Comparison of ENCODE assay signal across 20 cellular contexts in the genomic region with DNA sequence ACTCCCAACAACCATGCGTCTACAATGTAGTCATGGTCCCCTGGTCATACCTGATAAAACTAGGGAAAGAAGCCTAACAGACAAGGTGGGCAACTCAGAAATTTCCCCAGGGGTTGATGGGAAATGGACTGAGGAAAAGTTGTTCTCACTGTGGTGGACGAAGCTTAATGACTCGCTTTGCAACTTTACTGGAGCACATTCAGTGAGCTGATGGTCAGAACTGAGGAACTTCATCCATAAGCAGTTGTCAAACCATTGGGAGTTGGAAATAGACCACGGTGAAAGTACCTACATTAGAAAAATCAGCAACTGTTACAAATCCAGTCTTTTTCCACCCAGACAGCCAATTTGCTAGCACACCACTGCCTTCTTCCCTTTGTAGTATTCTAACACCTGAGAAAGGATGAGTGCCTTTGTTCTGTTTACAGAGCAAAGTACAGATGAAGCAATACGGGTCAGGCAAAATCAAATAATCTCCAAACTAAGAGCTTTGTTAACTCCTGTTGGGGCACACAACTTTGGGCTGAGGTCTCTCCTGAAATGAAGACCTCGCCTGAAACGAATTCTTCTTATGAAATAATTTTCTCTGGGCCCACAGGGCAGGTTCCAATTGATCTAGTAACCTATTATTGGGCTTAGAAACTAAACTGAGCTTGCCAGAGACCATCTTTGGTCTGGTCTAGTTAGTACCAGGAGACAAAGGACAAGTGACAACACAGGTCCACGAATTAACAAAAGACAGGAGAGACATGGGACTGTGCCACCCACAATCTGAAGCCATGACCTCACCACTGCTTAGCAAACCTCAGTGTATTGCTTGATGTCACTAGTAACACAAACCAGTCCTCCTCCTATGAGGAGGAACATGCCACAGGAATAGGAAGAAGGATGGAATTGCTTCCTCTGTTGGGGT. TPM values are rescaled to one million over a fixed set of nuclear protein-coding genes. Genes with fewer than 3 reads are reported as not detected.
DNase-seq lines count a peak whose midpoint lies in the region; ATAC-seq and TF ChIP-seq lines count a peak whose summit lies in the region.
"Had no signal": no experiment of that assay in that cellular context is flagged by ENCODE, and none has a peak within 500 bp of the region (broad histone marks: within the 10 kb centered on the region; RNA-seq: fewer than 3 reads in every experiment).

No MANE protein-coding gene starts in this region.

- DNase-seq in HT-29 (ENCODE audit: low spot score) (peak; percentile 25), hepatocyte (ENCODE audit: low spot score) (peak; percentile 19), mesenchymal stem cell (no peak), GM23248 (no peak), NCI-H1694 treated with DMSO at 0.1 percent for 48 hours (lab: John Stamatoyannopoulos, UW) (no peak)
- DNase-seq: C1 segment of cervical spinal cord; CD8-positive, alpha-beta memory T cell; DMS79 treated with DMSO at 0.1 percent for 48 hours; HCEC 1CT; MV-4-11; NCI-H187 treated with DMSO at 0.1 percent for 48 hours; NCI-H2227 treated with DMSO at 0.1 percent for 48 hours; NCI-H524; NCI-H82; SHP77 had no signal

- no peak overlapping the region for H2BK120ac ChIP-seq in mesenchymal stem cell (ENCODE audit: low read depth, low read length)

- no peak for ATAC-seq in GM18505 (IDR thresholded peaks at IDR 0.05; ENCODE audit: unreplicated experiment)
- no peak for ATAC-seq in HG03442 (IDR thresholded peaks at IDR 0.05; ENCODE audit: unreplicated experiment)
- ATAC-seq: GM23338 had no signal

- H3K27ac ChIP-seq in hepatocyte (peak overlapping the region; percentile 63), mesenchymal stem cell (ENCODE audit: low read length, poor library complexity, severe bottlenecking) (no peak overlapping the region), GM23248 (no peak overlapping the region)
- H3K27ac ChIP-seq: KMS-11, SK-N-MC had no signal

- in situ Hi-C loops in GM23248 (cut with MboI): loop anchor here (10.0 kb wide), 1 partner anchor 563 kb away; no protein-coding TSS in a partner anchor

- no peak overlapping the region for H3K4ac ChIP-seq in mesenchymal stem cell (ENCODE audit: low read depth in 1 of 2, low read length in 2 of 2)

- peak overlapping the region; percentile 23 for H2BK15ac ChIP-seq in mesenchymal stem cell (ENCODE audit: low read depth, poor library complexity, severe bottlenecking)

- no peak overlapping the region for H2AFZ ChIP-seq in hepatocyte
- no peak overlapping the region for H2AFZ ChIP-seq in mesenchymal stem cell (ENCODE audit: low read depth, low read length)
- H2AFZ ChIP-seq in GM23248: no peak overlapping the region
- H2AFZ ChIP-seq: GM23338 had no signal

- no peak overlapping the region for H3K18ac ChIP-seq in mesenchymal stem cell (ENCODE audit: low read depth in 1 of 2, low read length in 2 of 2)

- H3K4me2 ChIP-seq in hepatocyte (peak overlapping the region; percentile 36), mesenchymal stem cell (ENCODE audit: low read length, poor library complexity, severe bottlenecking) (no peak overlapping the region), GM23248 (ENCODE audit: unreplicated experiment) (no peak overlapping the region)
- H3K4me2 ChIP-seq: GM23338, KMS-11 had no signal

- H4K91ac ChIP-seq in mesenchymal stem cell (ENCODE audit: low read length): no peak overlapping the region

- WGBS in hepatocyte (ENCODE audit: low lambda C conversion rate, missing lambda C conversion rate): 73% methylated on average over 8 of the region's 8 CpGs
- WGBS in mesenchymal stem cell: 89% methylated on average over 8 of the region's 8 CpGs
- 83 to 84% methylated on average over 8 of the region's 8 CpGs for WGBS in GM23248 (ENCODE audit: low coverage in 1 of 2, low lambda C conversion rate in 2 of 2, missing lambda C conversion rate in 2 of 2), 2 experiments

- H3K9ac ChIP-seq in mesenchymal stem cell (ENCODE audit: low read length) (no peak overlapping the region), GM23248 (no peak overlapping the region)
- H3K9ac ChIP-seq: KMS-11 had no signal

- H3F3A ChIP-seq in GM23248 (ENCODE audit: insufficient read depth): peaks cover 18% of the 10 kb centered on the region

- H3K79me2 ChIP-seq in hepatocyte: no peaks in the 10 kb centered on the region
- no peaks in the 10 kb centered on the region for H3K79me2 ChIP-seq in GM23248 (ENCODE audit: insufficient read depth)

- H3K9me3 ChIP-seq in hepatocyte (ENCODE audit: low read depth) (no peaks in the 10 kb centered on the region), mesenchymal stem cell (ENCODE audit: control insufficient read depth, low read length) (no peaks in the 10 kb centered on the region), GM23248 (ENCODE audit: low read depth) (no peaks in the 10 kb centered on the region)

- H3K36me3 ChIP-seq in hepatocyte (replicated peaks; ENCODE audit: insufficient read depth, low read depth): no peaks in the 10 kb centered on the region
- no peaks in the 10 kb centered on the region for H3K36me3 ChIP-seq in mesenchymal stem cell (ENCODE audit: control insufficient read depth in 1 of 2, insufficient read depth in 2 of 2, low read depth in 1 of 2, low read length in 2 of 2)
- H3K36me3 ChIP-seq in GM23248 (ENCODE audit: low read depth): no peaks in the 10 kb centered on the region

- H3K23ac ChIP-seq in mesenchymal stem cell (ENCODE audit: low read length in 2 of 2): no peak overlapping the region

- H3K9me2 ChIP-seq in hepatocyte (replicated peaks; ENCODE audit: insufficient read depth): no peaks in the 10 kb centered on the region
- H3K9me2 ChIP-seq in GM23248 (ENCODE audit: insufficient read depth): no peaks in the 10 kb centered on the region

- TF ChIP-seq POLR2A in GM18505 (IDR thresholded peaks at IDR 0.05; ENCODE audit: borderline replicate concordance, extremely low read depth, insufficient read depth, insufficient read length): no peak

- H3K79me1 ChIP-seq in mesenchymal stem cell (replicated peaks; ENCODE audit: low read length, poor library complexity, severe bottlenecking): no peaks in the 10 kb centered on the region

- no peak overlapping the region for H2AK5ac ChIP-seq in mesenchymal stem cell (ENCODE audit: low read length, severe bottlenecking)

- H3K4me1 ChIP-seq in hepatocyte (ENCODE audit: insufficient read depth): peaks cover 22% of the 10 kb centered on the region
- H3K4me1 ChIP-seq in mesenchymal stem cell (ENCODE audit: control insufficient read depth, insufficient read depth, low read depth, low read length): no peaks in the 10 kb centered on the region
- peaks cover 22% of the 10 kb centered on the region for H3K4me1 ChIP-seq in GM23248 (ENCODE audit: insufficient read depth)

- H2BK5ac ChIP-seq in mesenchymal stem cell (ENCODE audit: low read depth, low read length, poor library complexity, severe bottlenecking): no peak overlapping the region

- peak overlapping the region; percentile 82 for H4K8ac ChIP-seq in mesenchymal stem cell (ENCODE audit: low read length)

- no peaks in the 10 kb centered on the region for H3K27me3 ChIP-seq in hepatocyte
- no peaks in the 10 kb centered on the region for H3K27me3 ChIP-seq in mesenchymal stem cell (ENCODE audit: control insufficient read depth in 1 of 2, insufficient read depth in 1 of 2, low read length in 2 of 2)
- H3K27me3 ChIP-seq in GM23248 (replicated peaks; ENCODE audit: insufficient read depth): no peaks in the 10 kb centered on the region

- no peak overlapping the region for H3K4me3 ChIP-seq in hepatocyte
- H3K4me3 ChIP-seq in mesenchymal stem cell (ENCODE audit: insufficient read depth in 1 of 2, low read depth in 1 of 2, low read length in 2 of 2): no peak overlapping the region
- H3K4me3 ChIP-seq in GM23248: no peak overlapping the region
- H3K4me3 ChIP-seq: GM23338, SK-N-MC had no signal

- no peak overlapping the region for H3K14ac ChIP-seq in mesenchymal stem cell (ENCODE audit: low read length in 2 of 2)

- H4K20me1 ChIP-seq in hepatocyte (ENCODE audit: insufficient read depth, poor library complexity, severe bottlenecking) (no peaks in the 10 kb centered on the region), GM23248 (ENCODE audit: insufficient read depth) (no peaks in the 10 kb centered on the region)

- H2BK12ac ChIP-seq in mesenchymal stem cell (ENCODE audit: low read length in 2 of 2): peak overlapping the region; percentile 31 to 54

- no peak for TF ChIP-seq CTCF in hepatocyte (IDR thresholded peaks at IDR 0.05; ENCODE audit: poor library complexity)

RNA-seq across cellular contexts. Expression of gene NFKB1, which starts 58.9 kb away (rescaled TPM):
- total RNA-seq in HT-29 (2014; rRNA removed; shearing (Covaris generic)): 21.2 and 28.0 TPM in 2 replicates
- total RNA-seq in hepatocyte: 21.9 and 22.8 TPM in 2 replicates
- polyA plus RNA-seq in hepatocyte (21.1 and 21.5 TPM in 2 replicates), GM23248 (2016; fragmentation: Nextera tagmentation; extraction: Ambion mirVana) (5.5 and 5.8 TPM in 2 replicates)
- polyA plus RNA-seq in mesenchymal stem cell (2013, experiment 1 of 2): 15.1 TPM
- polyA plus RNA-seq in mesenchymal stem cell (2013, experiment 2 of 2): 15.8 TPM
- total RNA-seq in GM23248 (2014; rRNA removed; shearing (Covaris generic)): 25.7 and 30.2 TPM in 2 replicates

Comparison
In these comparisons a context has a peak if more than half of its experiments do, and no peak if none do; other contexts are left out.
1. DNase-seq: peak in HT-29 (single experiment) and hepatocyte (single experiment); none in mesenchymal stem cell (single experiment), GM23248 (single experiment) and NCI-H1694 treated with DMSO at 0.1 percent for 48 hours (single experiment).